In the genomic region with DNA sequence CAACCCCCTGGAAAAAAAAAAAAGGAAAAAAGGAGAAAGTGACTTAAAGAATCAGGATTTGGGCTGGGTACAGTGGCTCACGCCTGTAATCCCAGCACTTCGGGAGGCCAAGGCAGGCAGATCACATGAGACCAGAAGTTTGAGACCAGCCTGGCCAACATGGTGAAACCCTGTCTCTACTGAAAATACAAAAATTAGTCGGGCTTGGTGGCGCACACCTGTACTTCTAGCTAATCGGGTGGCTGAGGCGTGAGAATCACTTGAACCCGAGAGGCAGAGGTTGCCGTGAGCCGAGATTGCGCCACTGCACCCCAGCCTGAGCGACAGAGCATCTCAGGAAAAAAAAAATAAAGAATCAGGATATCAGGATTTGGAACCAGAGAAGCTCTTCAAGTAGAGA, we compare ENCODE assay signal across 7 cellular contexts. TPM values are rescaled to one million over a fixed set of nuclear protein-coding genes. Genes with fewer than 3 reads are reported as not detected.
A peak's percentile ranks its signal among the peaks of the same experiment; 100 is the strongest.
DNase-seq lines count a peak whose midpoint lies in the region; ATAC-seq and TF ChIP-seq lines count a peak whose summit lies in the region.
"Not testable (repeated sequence)": the region's sequence is repeated elsewhere in the genome, so short reads cannot be mapped to it uniquely, and the experiment has no call there.

No MANE protein-coding gene starts in this region.

- not testable (repeated sequence) for H3K4me3 Mint-ChIP-seq in HFFc6; T-helper 17 cell; glutamatergic neuron (ENCODE audit: unreplicated experiment)

- peak overlapping the region; percentile 82 for H3K27ac ChIP-seq in brain microvascular endothelial cell
- peak overlapping the region; percentile 33 to 77 for H3K27ac ChIP-seq in lung (ENCODE audit: low read depth in 1 of 2, low read length in 1 of 2)
- H3K27ac ChIP-seq in parathyroid adenoma = peak overlapping the region; percentile 38
- peak overlapping the region; percentile 45 to 70 for H3K27ac ChIP-seq in testis

- not testable (repeated sequence) for H3K36me3 Mint-ChIP-seq in HFFc6 (ENCODE audit: low read depth); T-helper 17 cell (ENCODE audit: low read depth)
- H3K36me3 Mint-ChIP-seq in glutamatergic neuron (ENCODE audit: unreplicated experiment) = peaks cover 12% of the 10 kb centered on the region

- peaks cover 53% of the 10 kb centered on the region for H3K79me2 ChIP-seq in parathyroid adenoma

- not testable (repeated sequence) for H3K4me2 ChIP-seq in parathyroid adenoma (ENCODE audit: low read length)

- not testable (repeated sequence) for H3K9me3 ChIP-seq in T-helper 17 cell (ENCODE audit: control insufficient read depth, low read length, poor library complexity, severe bottlenecking); lung (ENCODE audit: control insufficient read depth in 2 of 2, insufficient read depth in 1 of 2, low read length in 1 of 2); parathyroid adenoma (ENCODE audit: control insufficient read depth, low read length); testis

- H3K27me3 Mint-ChIP-seq in HFFc6 (ENCODE audit: insufficient read depth); T-helper 17 cell; glutamatergic neuron (ENCODE audit: unreplicated experiment): not testable (repeated sequence)

- peaks cover 71% of the 10 kb centered on the region for H3K4me1 Mint-ChIP-seq in HFFc6 (ENCODE audit: low read depth)
- H3K4me1 Mint-ChIP-seq in T-helper 17 cell = peaks cover 78% of the 10 kb centered on the region
- peaks cover 58% of the 10 kb centered on the region for H3K4me1 Mint-ChIP-seq in glutamatergic neuron (ENCODE audit: low read depth, unreplicated experiment)

- DNase-seq in HFFc6; T-helper 17 cell; brain microvascular endothelial cell; glutamatergic neuron; lung (ENCODE audit: low spot score); testis: not testable (repeated sequence)

- not testable (repeated sequence) for ATAC-seq in T-helper 17 cell; lung (ENCODE audit: insufficient read depth, low FRiP score)

- intact Hi-C loops in testis (cut with DNase I; ENCODE audit: low total_unique reads) = not testable (repeated sequence)

- in situ Hi-C loops in brain microvascular endothelial cell (cut with HindIII; ENCODE audit: low pct_ligation_motif_present, low sequenced_read_pairs) = not testable (repeated sequence)

- H3K36me3 ChIP-seq in brain microvascular endothelial cell (replicated peaks); lung (ENCODE audit: control insufficient read depth in 2 of 2, insufficient read depth in 2 of 2, low read length in 2 of 2); parathyroid adenoma (ENCODE audit: control insufficient read depth, insufficient read depth, low read length); testis (ENCODE audit: low read depth, missing control alignments): not testable (repeated sequence)

- not testable (repeated sequence) for H3K4me3 ChIP-seq in brain microvascular endothelial cell (ENCODE audit: low read depth, low read length); lung; parathyroid adenoma (ENCODE audit: low read depth, low read length); testis

- not testable (repeated sequence) for TF ChIP-seq CTCF in HFFc6 (IDR thresholded peaks at IDR 0.05); brain microvascular endothelial cell (IDR thresholded peaks at IDR 0.05; ENCODE audit: low read depth, low read length, missing control alignments); glutamatergic neuron (IDR thresholded peaks at IDR 0.05; ENCODE audit: partially characterized antibody, unreplicated experiment); lung (IDR thresholded peaks at IDR 0.05; ENCODE audit: control extremely low read depth, extremely low read depth); parathyroid adenoma (IDR thresholded peaks at IDR 0.05); testis (IDR thresholded peaks at IDR 0.05)

- peak overlapping the region; percentile 19; the same call in 1 of the 2 replicates for H3K27ac Mint-ChIP-seq in HFFc6
- peak overlapping the region; percentile 66 for H3K27ac Mint-ChIP-seq in T-helper 17 cell
- peak overlapping the region; percentile 1 for H3K27ac Mint-ChIP-seq in glutamatergic neuron (ENCODE audit: unreplicated experiment)

- H2AFZ ChIP-seq in parathyroid adenoma = not testable (repeated sequence)

- not testable (repeated sequence) for H3K27me3 ChIP-seq in brain microvascular endothelial cell (replicated peaks); lung (ENCODE audit: control insufficient read depth, insufficient read depth); parathyroid adenoma (ENCODE audit: control insufficient read depth, insufficient read depth, low read length); testis

- 74 to 80% methylated on average over 11 of the region's 11 CpGs for WGBS in lung, 2 donors
- WGBS in testis, 2 donors = 87% methylated on average over 11 of the region's 11 CpGs

- not testable (repeated sequence) for TF ChIP-seq POLR2A in testis (IDR thresholded peaks at IDR 0.05)

- not testable (repeated sequence) for H3K9ac ChIP-seq in parathyroid adenoma

- not testable (repeated sequence) for H3K9me3 Mint-ChIP-seq in HFFc6
- H3K9me3 Mint-ChIP-seq in glutamatergic neuron (ENCODE audit: unreplicated experiment) = peaks cover 16% of the 10 kb centered on the region

- H3K4me1 ChIP-seq in lung (ENCODE audit: control insufficient read depth in 2 of 2, insufficient read depth in 2 of 2, low read length in 2 of 2) (peaks cover 32 to 70% of the 10 kb centered on the region in 2 donors), parathyroid adenoma (peaks cover 17% of the 10 kb centered on the region), testis (peaks cover 54% of the 10 kb centered on the region)

RNA-seq across cellular contexts. Expression of gene SUSD6, which starts 36.2 kb away (rescaled TPM):
- total RNA-seq in HFFc6 (2021; fragmentation: NEBNext Ultra II Directional; extraction: Animal tissue kit (Norgen Biotek cat#: 25700)) = 10 to 100 TPM; 15.8 to 21.8 (median 17.9) TPM
- 100 to 1,000 TPM in 1 of 2 donors, 10 to 100 TPM in 1; 94.7 to 101 TPM for total RNA-seq in T-helper 17 cell
- total RNA-seq in glutamatergic neuron (ENCODE audit: unreplicated experiment) = 106 TPM
- 10 to 100 TPM; 51.3 to 75.1 TPM for total RNA-seq in lung
- polyA plus RNA-seq in lung = 10 to 100 TPM; 16.0 to 70.7 TPM
- 10 to 100 TPM; 38.7 to 39.5 TPM for total RNA-seq in testis
- polyA plus RNA-seq in testis (ENCODE audit: insufficient read depth, low read depth, low replicate concordance) = 27.7 TPM

Comparison
In these comparisons a context has a peak if more than half of its experiments do, and no peak if none do; other contexts are left out.
1. H3K27ac Mint-ChIP-seq: peak in every context shown above with its lines; median percentile 66 in T-helper 17 cell; 19 in HFFc6; 1 in glutamatergic neuron.